8 cellular contexts compared by ENCODE assay signal in genomic region chr6:13331516-13332348, GRCh38. TPM values are rescaled to one million over a fixed set of nuclear protein-coding genes. Genes with fewer than 3 reads are reported as not detected.
DNase-seq lines count a peak whose midpoint lies in the region; ATAC-seq and TF ChIP-seq lines count a peak whose summit lies in the region.

No MANE protein-coding gene starts in this region.

- peaks cover 5% of the 10 kb centered on the region for H3K4me1 ChIP-seq in testis

- H3K27me3 Mint-ChIP-seq in CD4-positive, alpha-beta T cell = no peaks in the 10 kb centered on the region
- H3K27me3 Mint-ChIP-seq in glutamatergic neuron (ENCODE audit: unreplicated experiment) = no peaks in the 10 kb centered on the region
- H3K27me3 Mint-ChIP-seq in activated T-helper 17 cell treated with anti-CD3 and anti-CD28 coated beads, Interleukin-2, amount 50 U/mL, for 72 hours = no peaks in the 10 kb centered on the region

- no peak for ATAC-seq in CD4-positive, alpha-beta T cell (ENCODE audit: poor library complexity)
- no peak for ATAC-seq in activated T-helper 17 cell treated with anti-CD3 and anti-CD28 coated beads, Interleukin-2, amount 50 U/mL, for 72 hours (replicated peaks)
- ATAC-seq in HG03354 (IDR thresholded peaks at IDR 0.05; ENCODE audit: poor library complexity, severe bottlenecking, unreplicated experiment) = no peak

- H3K27ac Mint-ChIP-seq in CD4-positive, alpha-beta T cell = peak overlapping the region; percentile 66
- no peak overlapping the region for H3K27ac Mint-ChIP-seq in glutamatergic neuron (ENCODE audit: unreplicated experiment)
- H3K27ac Mint-ChIP-seq in activated T-helper 17 cell treated with anti-CD3 and anti-CD28 coated beads, Interleukin-2, amount 50 U/mL, for 72 hours = no peak overlapping the region

- H3K4me1 Mint-ChIP-seq in CD4-positive, alpha-beta T cell (ENCODE audit: low read depth) = peaks cover 35% of the 10 kb centered on the region
- peaks cover 6% of the 10 kb centered on the region for H3K4me1 Mint-ChIP-seq in glutamatergic neuron (ENCODE audit: low read depth, unreplicated experiment)
- peaks cover 7% of the 10 kb centered on the region for H3K4me1 Mint-ChIP-seq in activated T-helper 17 cell treated with anti-CD3 and anti-CD28 coated beads, Interleukin-2, amount 50 U/mL, for 72 hours

- peak; percentile 81 for TF ChIP-seq CTCF in CD4-positive, alpha-beta T cell (IDR thresholded peaks at IDR 0.05)
- TF ChIP-seq CTCF in HL-60 (IDR thresholded peaks at IDR 0.05; ENCODE audit: insufficient read depth, low read length) = peak; percentile 42
- peak; percentile 73 for TF ChIP-seq CTCF in glutamatergic neuron (IDR thresholded peaks at IDR 0.05; ENCODE audit: partially characterized antibody, unreplicated experiment)
- peak; percentile 52 to 76 (median 53) for TF ChIP-seq CTCF in testis (IDR thresholded peaks at IDR 0.05)

- H3K9me3 ChIP-seq in CD4-positive, alpha-beta T cell (ENCODE audit: control insufficient read depth, low read length) = no peaks in the 10 kb centered on the region
- no peaks in the 10 kb centered on the region for H3K9me3 ChIP-seq in testis

- in situ Hi-C loops in SK-MEL-5 (cut with HindIII; ENCODE audit: low pct_unique_long_range_greater_than_20kb, low sequenced_read_pairs) = no loop called here

- intact Hi-C loops in CD4-positive, alpha-beta T cell (cut with DNase I, micrococcal nuclease) = loop anchor here (2.0 to 10.0 kb wide), 6 partner anchors 123 to 1679 kb away; partner anchors contain the start of gene SIRT5 (in 1 of the 2)
- intact Hi-C loops in testis (cut with DNase I; ENCODE audit: low total_unique reads) = loop anchor here (5.0 to 10.0 kb wide), 2 partner anchors 213 to 419 kb away; no protein-coding TSS in a partner anchor

- no peak for DNase-seq in CD4-positive, alpha-beta T cell
- DNase-seq in HL-60 (ENCODE audit: low read depth in 1 of 2, low spot score in 1 of 2) = no peak
- DNase-seq in SK-MEL-5 (ENCODE audit: low read depth, low spot score) = peak; percentile 74
- no peak for DNase-seq in glutamatergic neuron
- DNase-seq in testis = no peak
- DNase-seq in activated CD4-positive, alpha-beta T cell treated with anti-CD3 and anti-CD28 coated beads, Interleukin-2, amount 50 U/mL, for 48 hours = no peak

- WGBS in testis, 2 donors = 57 to 66% methylated on average over 13 of the region's 13 CpGs

- CTCF ChIA-PET in CD4-positive, alpha-beta T cell (lab: Charles Lee) = interaction anchor here (2.1 kb wide), 1 partner anchor 243 kb away, joined by 6 read pairs; no protein-coding TSS in a partner anchor

- no peak for TF ChIP-seq POLR2A in testis (IDR thresholded peaks at IDR 0.05)

- no peak overlapping the region for H3K27ac ChIP-seq in CD4-positive, alpha-beta T cell (ENCODE audit: low read depth, low read length)
- H3K27ac ChIP-seq in HL-60 (replicated peaks) (no peak overlapping the region), testis (no peak overlapping the region)

- no peaks in the 10 kb centered on the region for H3K27me3 ChIP-seq in CD4-positive, alpha-beta T cell (ENCODE audit: control insufficient read depth, insufficient read depth, low read length)
- H3K27me3 ChIP-seq in HL-60 (ENCODE audit: insufficient read depth, poor library complexity, severe bottlenecking) (no peaks in the 10 kb centered on the region), testis (no peaks in the 10 kb centered on the region)

- peaks cover 16% of the 10 kb centered on the region for H3K36me3 Mint-ChIP-seq in CD4-positive, alpha-beta T cell (ENCODE audit: low read depth)
- no peaks in the 10 kb centered on the region for H3K36me3 Mint-ChIP-seq in glutamatergic neuron (ENCODE audit: unreplicated experiment)
- no peaks in the 10 kb centered on the region for H3K36me3 Mint-ChIP-seq in activated T-helper 17 cell treated with anti-CD3 and anti-CD28 coated beads, Interleukin-2, amount 50 U/mL, for 72 hours (ENCODE audit: low read depth)

- H3K9me3 Mint-ChIP-seq in CD4-positive, alpha-beta T cell = no peaks in the 10 kb centered on the region
- no peaks in the 10 kb centered on the region for H3K9me3 Mint-ChIP-seq in glutamatergic neuron (ENCODE audit: unreplicated experiment)
- H3K9me3 Mint-ChIP-seq in activated T-helper 17 cell treated with anti-CD3 and anti-CD28 coated beads, Interleukin-2, amount 50 U/mL, for 72 hours = no peaks in the 10 kb centered on the region

- no peak overlapping the region for H3K4me3 ChIP-seq in HL-60 (replicated peaks; ENCODE audit: insufficient read depth, low read length)
- no peak overlapping the region for H3K4me3 ChIP-seq in testis

- no peaks in the 10 kb centered on the region for H3K36me3 ChIP-seq in testis (ENCODE audit: low read depth, missing control alignments)

- POLR2A ChIA-PET in CD4-positive, alpha-beta T cell (lab: Charles Lee) = no interaction called here

- H3K4me3 Mint-ChIP-seq in CD4-positive, alpha-beta T cell = peak overlapping the region; percentile 74
- H3K4me3 Mint-ChIP-seq in glutamatergic neuron (ENCODE audit: unreplicated experiment) = no peak overlapping the region
- H3K4me3 Mint-ChIP-seq in activated T-helper 17 cell treated with anti-CD3 and anti-CD28 coated beads, Interleukin-2, amount 50 U/mL, for 72 hours = no peak overlapping the region

RNA-seq across cellular contexts. Expression of gene TBC1D7, which starts 3.4 kb away (rescaled TPM):
- 10 to 100 TPM; 10.2 to 12.3 TPM for total RNA-seq in CD4-positive, alpha-beta T cell
- total RNA-seq in SK-MEL-5 (2014; rRNA removed; shearing (Covaris generic)) = 1,012 and 1,069 TPM in 2 replicates
- 579 and 677 TPM in 2 replicates for polyA plus RNA-seq in SK-MEL-5 (2015; cell fraction: cytosol; rRNA removed)
- 1,086 and 1,093 TPM in 2 replicates for polyA plus RNA-seq in SK-MEL-5 (2015; cell fraction: nucleus; rRNA removed)
- total RNA-seq in glutamatergic neuron (ENCODE audit: unreplicated experiment) = 39.9 TPM
- total RNA-seq in testis = 10 to 100 TPM; 24.2 to 28.0 TPM
- 48.0 TPM for polyA plus RNA-seq in testis (ENCODE audit: insufficient read depth, low read depth, low replicate concordance)
- total RNA-seq in activated T-helper 17 cell treated with anti-CD3 and anti-CD28 coated beads, Interleukin-2, amount 50 U/mL, for 72 hours = 10 to 100 TPM in 1 of 2 donors, 1 to 10 TPM in 1; 9.6 to 16.2 TPM

Comparison
In these comparisons a context has a peak if more than half of its experiments do, and no peak if none do; other contexts are left out.
1. RNA of gene TBC1D7, which starts 3.4 kb away (total RNA-seq): 1,012 to 1,069 TPM in SK-MEL-5; 39.9 TPM in glutamatergic neuron (single experiment), 24.2 to 28.0 TPM in testis, 9.6 to 16.2 TPM in activated T-helper 17 cell treated with anti-CD3 and anti-CD28 coated beads, Interleukin-2, amount 50 U/mL, for 72 hours and 10.2 to 12.3 TPM in CD4-positive, alpha-beta T cell; every median in the first group is over 10 times any median in the second.
2. Peak in every context shown above with its lines, with median percentiles within 50 percentile points of each other: CTCF ChIP-seq.